In the genomic region with DNA sequence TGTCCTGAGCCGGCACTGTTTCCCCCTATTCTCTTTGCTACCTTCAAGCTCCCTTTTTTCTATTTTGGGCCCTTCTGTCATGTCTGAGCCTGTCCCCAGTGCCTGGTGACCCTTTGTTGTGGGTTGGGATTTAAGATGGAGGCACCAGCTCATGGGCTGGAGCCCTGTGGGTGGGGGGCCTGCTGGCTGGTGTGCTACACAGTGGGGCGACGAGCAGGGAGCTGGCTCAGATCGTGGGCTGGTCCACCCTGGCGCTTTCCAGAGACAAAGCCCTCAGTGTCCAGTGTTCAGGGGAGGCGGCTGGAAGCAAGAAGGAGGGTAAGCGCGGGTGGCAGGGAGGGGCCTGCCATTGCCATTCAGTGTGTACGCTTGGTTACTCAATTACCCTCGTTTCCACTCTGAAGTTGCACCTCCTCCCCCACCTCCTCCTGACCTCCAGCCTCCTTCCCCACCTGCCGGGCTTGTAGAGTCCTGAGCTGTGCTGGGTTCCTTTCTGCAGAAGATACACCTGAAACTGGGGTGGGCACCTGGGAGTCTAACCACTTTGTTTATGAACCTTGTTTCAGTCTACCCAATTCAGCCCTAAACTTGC, we compare ENCODE assay signal across 9 cellular contexts. TPM values are rescaled to one million over a fixed set of nuclear protein-coding genes. Genes with fewer than 3 reads are reported as not detected.
DNase-seq lines count a peak whose midpoint lies in the region; ATAC-seq and TF ChIP-seq lines count a peak whose summit lies in the region.
"Had no signal": no experiment of that assay in that cellular context is flagged by ENCODE, and none has a peak within 500 bp of the region (broad histone marks: within the 10 kb centered on the region; RNA-seq: fewer than 3 reads in every experiment).

No MANE protein-coding gene starts in this region.

- H3K4me1 Mint-ChIP-seq in type B pancreatic cell (ENCODE audit: unreplicated experiment), result peaks cover 81% of the 10 kb centered on the region
- peaks cover 6% of the 10 kb centered on the region for H3K4me1 Mint-ChIP-seq in activated T-helper 17 cell treated with anti-CD3 and anti-CD28 coated beads, Interleukin-2, amount 50 U/mL, for 72 hours

- H3K27ac ChIP-seq in breast epithelium (peak overlapping the region; percentile 38 to 48), mesodermal cell (ENCODE audit: low read depth, low read length, severe bottlenecking) (peak overlapping the region; percentile 90)

- H3K4me3 ChIP-seq in breast epithelium, result peak overlapping the region in 2 of 3 donors; percentile 18 to 32
- H3K4me3 ChIP-seq in mesodermal cell (ENCODE audit: extremely low read depth, insufficient read depth, low read length, poor library complexity, severe bottlenecking), result no peak overlapping the region

- peaks cover 4% of the 10 kb centered on the region for H3K36me3 Mint-ChIP-seq in type B pancreatic cell
- H3K36me3 Mint-ChIP-seq in activated T-helper 17 cell treated with anti-CD3 and anti-CD28 coated beads, Interleukin-2, amount 50 U/mL, for 72 hours (ENCODE audit: low read depth), result no peaks in the 10 kb centered on the region

- H3K9me3 ChIP-seq in breast epithelium, result no peaks in the 10 kb centered on the region
- H3K9me3 ChIP-seq in mesodermal cell (ENCODE audit: control insufficient read depth, low read length), result no peaks in the 10 kb centered on the region

- no peak for TF ChIP-seq CTCF in breast epithelium (IDR thresholded peaks at IDR 0.05)
- no peak for TF ChIP-seq CTCF in type B pancreatic cell (conservative IDR thresholded peaks at IDR 0.05)

- intact Hi-C loops in breast epithelium (cut with DNase I; ENCODE audit: low total_unique reads), result no loop called here

- 76 to 80% methylated on average over 8 to 10 of the region's 11 CpGs for WGBS in mesodermal cell (ENCODE audit: insufficient coverage in 2 of 2), 2 experiments

- TF ChIP-seq POLR2A in breast epithelium (IDR thresholded peaks at IDR 0.05), result no peak

- H3K36me3 ChIP-seq in breast epithelium (no peaks in the 10 kb centered on the region), mesodermal cell (ENCODE audit: control insufficient read depth, insufficient read depth, low read length) (peaks cover 6% of the 10 kb centered on the region)

- H3K27me3 ChIP-seq in breast epithelium, result no peaks in the 10 kb centered on the region

- DNase-seq in NCI-H2227 (lab: John Stamatoyannopoulos, UW; ENCODE audit: unreplicated experiment), result peak; percentile 31
- no peak for DNase-seq in NCI-H2227 treated with DMSO at 0.1 percent for 48 hours (lab: John Stamatoyannopoulos, UW)
- DNase-seq in breast epithelium (ENCODE audit: low spot score in 2 of 2), result no peak
- DNase-seq in type B pancreatic cell (ENCODE audit: extremely low spot score, unreplicated experiment), result no peak
- DNase-seq in HK-2 (ENCODE audit: unreplicated experiment), result no peak

- peak overlapping the region; percentile 21 for H3K4me3 Mint-ChIP-seq in type B pancreatic cell
- H3K4me3 Mint-ChIP-seq in activated T-helper 17 cell treated with anti-CD3 and anti-CD28 coated beads, Interleukin-2, amount 50 U/mL, for 72 hours, result no peak overlapping the region
- H3K4me3 Mint-ChIP-seq: activated naive CD8-positive, alpha-beta T cell had no signal

- H3K27me3 Mint-ChIP-seq in type B pancreatic cell, result no peaks in the 10 kb centered on the region
- no peaks in the 10 kb centered on the region for H3K27me3 Mint-ChIP-seq in activated T-helper 17 cell treated with anti-CD3 and anti-CD28 coated beads, Interleukin-2, amount 50 U/mL, for 72 hours
- H3K27me3 Mint-ChIP-seq: activated naive CD8-positive, alpha-beta T cell had no signal

- H3K4me1 ChIP-seq in breast epithelium (no peaks in the 10 kb centered on the region), mesodermal cell (ENCODE audit: control insufficient read depth, insufficient read depth, low read length, poor library complexity, severe bottlenecking) (peaks cover 87% of the 10 kb centered on the region)

- peak overlapping the region; percentile 48 for H3K27ac Mint-ChIP-seq in type B pancreatic cell
- no peak overlapping the region for H3K27ac Mint-ChIP-seq in activated T-helper 17 cell treated with anti-CD3 and anti-CD28 coated beads, Interleukin-2, amount 50 U/mL, for 72 hours
- H3K27ac Mint-ChIP-seq: activated naive CD8-positive, alpha-beta T cell had no signal

- no peak for ATAC-seq in HG03280 (IDR thresholded peaks at IDR 0.05; ENCODE audit: unreplicated experiment)
- ATAC-seq in activated T-helper 17 cell treated with anti-CD3 and anti-CD28 coated beads, Interleukin-2, amount 50 U/mL, for 72 hours (replicated peaks), result no peak

- no peaks in the 10 kb centered on the region for H3K9me3 Mint-ChIP-seq in type B pancreatic cell
- no peaks in the 10 kb centered on the region for H3K9me3 Mint-ChIP-seq in activated T-helper 17 cell treated with anti-CD3 and anti-CD28 coated beads, Interleukin-2, amount 50 U/mL, for 72 hours

RNA-seq across cellular contexts. Expression of a gene that starts 49.8 kb away (rescaled TPM):
- 10 to 100 TPM in 1 of 3 donors, 1 to 10 TPM in 2; 8.2 to 12.6 (median 9.9) TPM for total RNA-seq in breast epithelium
- polyA plus RNA-seq in mesodermal cell (2013, experiment 1 of 2), result 19.5 TPM
- polyA plus RNA-seq in mesodermal cell (2013, experiment 2 of 2), result 17.1 TPM
- total RNA-seq in type B pancreatic cell (ENCODE audit: low replicate concordance), result 11.4 and 26.1 TPM in 2 replicates
- 1 to 10 TPM; 3.9 TPM for total RNA-seq in activated T-helper 17 cell treated with anti-CD3 and anti-CD28 coated beads, Interleukin-2, amount 50 U/mL, for 72 hours
